In genomic region chr12:47091009-47091408, GRCh38 we compare ENCODE assay signal across 22 cellular contexts. TPM values are rescaled to one million over a fixed set of nuclear protein-coding genes. Genes with fewer than 3 reads are reported as not detected.
DNase-seq lines count a peak whose midpoint lies in the region; ATAC-seq, FAIRE-seq and TF ChIP-seq lines count a peak whose summit lies in the region.
"Had no signal": no experiment of that assay in that cellular context is flagged by ENCODE, and none has a peak within 500 bp of the region (broad histone marks: within the 10 kb centered on the region; RNA-seq: fewer than 3 reads in every experiment).

No MANE protein-coding gene starts in this region.

- H3K27me3 Mint-ChIP-seq in MCF 10A (ENCODE audit: insufficient read depth, unreplicated experiment): no peaks in the 10 kb centered on the region
- H3K27me3 Mint-ChIP-seq: CD4-positive, alpha-beta memory T cell had no signal

- peak overlapping the region; percentile 46 for H3K27ac Mint-ChIP-seq in MCF 10A (ENCODE audit: low read depth, unreplicated experiment)
- H3K27ac Mint-ChIP-seq: HFFc6 had no signal

- peak; percentile 44 for FAIRE-seq in G401.6 (lab: Jason Lieb, UNC)
- FAIRE-seq in colon (lab: Jason Lieb, UNC): peak; percentile 36
- peak; percentile 47 for FAIRE-seq in pancreas (lab: Jason Lieb, UNC)
- FAIRE-seq: A204.1, GM12891, GM18507 had no signal

- no peaks in the 10 kb centered on the region for H3K36me3 Mint-ChIP-seq in MCF 10A (ENCODE audit: insufficient read depth, unreplicated experiment)

- dilution Hi-C loops in mammary epithelial cell (cut with HindIII; ENCODE audit: low sequenced_read_pairs): no loop called here

- peaks cover 42% of the 10 kb centered on the region for H3K4me1 ChIP-seq in mammary epithelial cell (ENCODE audit: insufficient read depth, low read length)
- H3K4me1 ChIP-seq in pancreas: peaks cover 0 to 4% (median 0%) of the 10 kb centered on the region in 3 donors
- peaks cover 25% of the 10 kb centered on the region for H3K4me1 ChIP-seq in A673 (ENCODE audit: insufficient read depth, low read length, poor library complexity, severe bottlenecking)
- H3K4me1 ChIP-seq: HAP-1 had no signal

- no peak overlapping the region for H2AFZ ChIP-seq in mammary epithelial cell (ENCODE audit: low read depth, low read length)

- POLR2A ChIA-PET in MCF 10A (lab: Yijun Ruan, JAX): interaction anchor here (1.3 kb wide), 1 partner anchor 9 kb away, joined by 4 read pairs; no protein-coding TSS in a partner anchor
- POLR2A ChIA-PET in A673 (lab: Charles Lee; ENCODE audit: low non-redundant PET): no interaction called here

- H3K4me3 ChIP-seq in mammary epithelial cell (replicated peaks in 1 of 3; ENCODE audit: insufficient read depth in 1 of 3, low read depth in 2 of 3, low read length in 3 of 3): no peak overlapping the region
- no peak overlapping the region for H3K4me3 ChIP-seq in pancreas
- no peak overlapping the region for H3K4me3 ChIP-seq in A673 (ENCODE audit: low read depth, low read length, poor library complexity, severe bottlenecking)
- H3K4me3 ChIP-seq: HAP-1 had no signal

- BruUV-seq in MCF 10A (replicated peaks; lab: Mats Ljungman, UMichigan): no TSS peak
- BruUV-seq in mammary epithelial cell (replicated peaks; lab: Mats Ljungman, UMichigan): no TSS peak
- no TSS peak for BruUV-seq in A673 (replicated peaks; lab: Mats Ljungman, UMichigan)

- in situ Hi-C loops in mammary epithelial cell (cut with MboI; ENCODE audit: low sequenced_read_pairs in 2 of 2): loop anchor here in 1 of 2 donors (25.0 kb wide), 1 partner anchor 196 kb away; no protein-coding TSS in a partner anchor

- DNase-seq in MCF 10A (ENCODE audit: unreplicated experiment) (no peak), mammary epithelial cell (no peak), pancreas (no peak), islet precursor cell (no peak), A673 (ENCODE audit: low spot score) (no peak)
- DNase-seq: C1 segment of cervical spinal cord; CD4-positive, alpha-beta memory T cell; COR-L47; DMS153; DMS79; EL; GF-D8; GOT3; HFFc6 had no signal

- TF ChIP-seq CTCF in MCF 10A (IDR thresholded peaks at IDR 0.05; ENCODE audit: unreplicated experiment): no peak
- no peak for TF ChIP-seq CTCF in mammary epithelial cell (conservative IDR thresholded peaks at IDR 0.05 in 1 of 2, IDR thresholded peaks at IDR 0.05 in 1 of 2; ENCODE audit: extremely low read depth in 1 of 2, insufficient read depth in 1 of 2, low read depth in 1 of 2, low read length in 2 of 2)
- TF ChIP-seq CTCF in pancreas (IDR thresholded peaks at IDR 0.05): no peak
- TF ChIP-seq CTCF in A673 (conservative IDR thresholded peaks at IDR 0.05; ENCODE audit: low read depth, low read length): no peak

- intact Hi-C loops in MCF 10A (cut with micrococcal nuclease) (no loop called here), mammary epithelial cell (cut with micrococcal nuclease) (no loop called here), pancreas (cut with DNase I) (no loop called here), A673 (cut with micrococcal nuclease; ENCODE audit: unreplicated experiment) (no loop called here)

- H3K27ac ChIP-seq in mammary epithelial cell (ENCODE audit: insufficient read depth, low read depth, low read length): no peak overlapping the region
- no peak overlapping the region for H3K27ac ChIP-seq in pancreas
- H3K27ac ChIP-seq in A673 (ENCODE audit: low read depth, low read length, poor library complexity, severe bottlenecking): no peak overlapping the region
- H3K27ac ChIP-seq: 22Rv1 had no signal

- H3K9me3 ChIP-seq in mammary epithelial cell (replicated peaks; ENCODE audit: insufficient read depth, low read length) (peaks cover 12% of the 10 kb centered on the region), pancreas (no peaks in the 10 kb centered on the region), A673 (ENCODE audit: low read depth, low read length, poor library complexity, severe bottlenecking) (no peaks in the 10 kb centered on the region)
- H3K9me3 ChIP-seq: HAP-1 had no signal

- H3K36me3 ChIP-seq in mammary epithelial cell (ENCODE audit: insufficient read depth, low read length): no peaks in the 10 kb centered on the region
- H3K36me3 ChIP-seq in pancreas: no peaks in the 10 kb centered on the region
- no peaks in the 10 kb centered on the region for H3K36me3 ChIP-seq in A673 (ENCODE audit: insufficient read depth, low read length, poor library complexity, severe bottlenecking)
- H3K36me3 ChIP-seq: HAP-1 had no signal

- no peaks in the 10 kb centered on the region for H3K9me3 Mint-ChIP-seq in MCF 10A (ENCODE audit: unreplicated experiment)

- H3K79me2 ChIP-seq in mammary epithelial cell (ENCODE audit: insufficient read depth, low read length): peaks cover 11% of the 10 kb centered on the region

- H3K9ac ChIP-seq in mammary epithelial cell (ENCODE audit: insufficient read depth, low read length): no peak overlapping the region

- H4K20me1 ChIP-seq in mammary epithelial cell (ENCODE audit: insufficient read depth, low read length): no peaks in the 10 kb centered on the region

- H3K27me3 ChIP-seq in mammary epithelial cell (ENCODE audit: insufficient read depth, low read length) (no peaks in the 10 kb centered on the region), pancreas (no peaks in the 10 kb centered on the region), A673 (replicated peaks; ENCODE audit: insufficient read depth, low read depth, low read length, poor library complexity) (no peaks in the 10 kb centered on the region)

- H3K4me3 Mint-ChIP-seq in MCF 10A (ENCODE audit: unreplicated experiment): no peak overlapping the region
- H3K4me3 Mint-ChIP-seq: CD4-positive, alpha-beta memory T cell; HFFc6 had no signal

- H3K4me2 ChIP-seq in mammary epithelial cell (ENCODE audit: insufficient read depth, low read depth, low read length): no peak overlapping the region

- ATAC-seq in pancreas (no peak), GM18519 (IDR thresholded peaks at IDR 0.05; ENCODE audit: low FRiP score, unreplicated experiment) (no peak)

- CTCF ChIA-PET in MCF 10A (lab: Yijun Ruan, JAX): interaction anchor here (0.5 kb wide), 1 partner anchor 29 kb away, joined by 3 read pairs; no protein-coding TSS in a partner anchor
- CTCF ChIA-PET in mammary epithelial cell (lab: Charles Lee; ENCODE audit: low non-redundant PET): no interaction called here
- CTCF ChIA-PET in A673 (lab: Charles Lee): no interaction called here

- WGBS in mammary epithelial cell (ENCODE audit: low coverage, missing lambda C conversion rate): 97% methylated on average over 2 of the region's 2 CpGs
- WGBS in pancreas, 2 donors: 92 to 94% methylated on average over 2 of the region's 2 CpGs

- peaks cover 43% of the 10 kb centered on the region for H3K4me1 Mint-ChIP-seq in MCF 10A (ENCODE audit: insufficient read depth, unreplicated experiment)

RNA-seq across cellular contexts. Expression of gene AMIGO2, which starts 11.2 kb away (rescaled TPM):
- total RNA-seq in MCF 10A (2022) (13.0 and 32.6 TPM in 2 replicates), mammary epithelial cell (100 to 1,000 TPM in 1 of 2 donors, 10 to 100 TPM in 1; 96.1 to 241 TPM), pancreas (1 to 10 TPM; 1.3 to 7.5 (median 2.2) TPM), A673 (2021) (10.9 and 16.7 TPM in 2 replicates)
- polyA plus RNA-seq in mammary epithelial cell (48.8 TPM), pancreas (1 to 10 TPM; 2.2 to 3.9 TPM)
- 39.9 TPM for polyA minus RNA-seq in mammary epithelial cell

RNA-seq across cellular contexts. Expression of gene PCED1B, which starts 11.6 kb away (rescaled TPM):
- total RNA-seq in MCF 10A (2022) (5.1 and 9.6 TPM in 2 replicates), mammary epithelial cell (10 to 100 TPM in 1 of 2 donors, 1 to 10 TPM in 1; 2.3 to 10.3 TPM), pancreas (1 to 10 TPM in 4 of 6 donors, under 1 TPM in 2; 0.71 to 6.4 (median 1.5) TPM), A673 (2021) (2.1 and 3.1 TPM in 2 replicates)
- polyA plus RNA-seq in mammary epithelial cell (3.3 TPM), pancreas (1 to 10 TPM; 1.8 to 2.4 TPM)
- polyA minus RNA-seq in mammary epithelial cell: 0.67 TPM
